Comparison of ENCODE assay signal across 23 cellular contexts in genomic region chr10:35415505-35415904, GRCh38.
A peak's percentile ranks its signal among the peaks of the same experiment; 100 is the strongest.
DNase-seq lines count a peak whose midpoint lies in the region; ATAC-seq and TF ChIP-seq lines count a peak whose summit lies in the region.
"Had no signal": no experiment of that assay in that cellular context is flagged by ENCODE, and none has a peak within 500 bp of the region (broad histone marks: within the 10 kb centered on the region; RNA-seq: fewer than 3 reads in every experiment).

No MANE protein-coding gene starts in this region.

- no peaks in the 10 kb centered on the region for H3K27me3 Mint-ChIP-seq in MCF 10A (ENCODE audit: insufficient read depth, unreplicated experiment)
- no peaks in the 10 kb centered on the region for H3K27me3 Mint-ChIP-seq in memory B cell
- no peaks in the 10 kb centered on the region for H3K27me3 Mint-ChIP-seq in stimulated activated memory B cell treated with anti-CD40 and anti-IgM and Interleukin-4, amounts not matched to agents 10 μg/mL and 1 μg/mL and 100 μg/mL, for 72 hours
- H3K27me3 Mint-ChIP-seq in activated CD4-positive, alpha-beta T cell treated with anti-CD3 and anti-CD28 coated beads, Interleukin-2, amount 10 ng/mL, durations not matched to agents 24 days and 14 days, result no peaks in the 10 kb centered on the region
- H3K27me3 Mint-ChIP-seq: activated CD4-positive, alpha-beta memory T cell treated with anti-CD3 and anti-CD28 coated beads, Interleukin-2, amount 10 ng/mL, durations not matched to agents 7 days and 5 days had no signal

- H3K27ac ChIP-seq in mammary epithelial cell (ENCODE audit: insufficient read depth, low read depth, low read length) (no peak overlapping the region), angular gyrus (ENCODE audit: low read depth, low read length) (peak overlapping the region; percentile 58)
- H3K27ac ChIP-seq: BLaER1 treated with 17β-estradiol and CSF1 and Interleukin-3, amounts not matched to agents 10 nM and 100 nM; GM23248; left lung; SK-N-MC had no signal

- no peaks in the 10 kb centered on the region for H4K20me1 ChIP-seq in mammary epithelial cell (ENCODE audit: insufficient read depth, low read length)

- ATAC-seq in memory B cell (ENCODE audit: low read depth), result no peak
- no peak for ATAC-seq in stimulated activated memory B cell treated with anti-CD40 and anti-IgM and Interleukin-4, amounts not matched to agents 10 μg/mL and 1 μg/mL and 100 μg/mL, for 72 hours
- ATAC-seq: GM12878, K562, left lung, sciatic nerve had no signal

- no peaks in the 10 kb centered on the region for H3K27me3 ChIP-seq in mammary epithelial cell (ENCODE audit: insufficient read depth, low read length)
- H3K27me3 ChIP-seq: BLaER1 treated with 17β-estradiol and CSF1 and Interleukin-3, amounts not matched to agents 10 nM and 100 nM; left lung had no signal

- no peak for DNase-seq in MCF 10A (ENCODE audit: unreplicated experiment)
- DNase-seq in mammary epithelial cell, result no peak
- no peak for DNase-seq in memory B cell (ENCODE audit: low spot score in 2 of 2)
- no peak for DNase-seq in activated CD4-positive, alpha-beta T cell treated with anti-CD3 and anti-CD28 coated beads, Interleukin-2, amount 10 ng/mL, durations not matched to agents 24 days and 14 days
- no peak for DNase-seq in KBM-7
- DNase-seq in HuH-7.5 (ENCODE audit: low spot score), result no peak
- DNase-seq: ACHN; activated CD4-positive, alpha-beta memory T cell treated with anti-CD3 and anti-CD28 coated beads, Interleukin-2, amount 10 ng/mL, durations not matched to agents 7 days and 5 days; activated CD4-positive, CD25-positive, alpha-beta regulatory T cell; activated naive CD4-positive, alpha-beta T cell treated with Interleukin-2 at 50 U/mL for 16 hours; activated T-cell treated with anti-CD3 and anti-CD28 coated beads, Interleukin-2, amount 50 U/mL, for 1 hour; anterior cingulate cortex; GM23248; left lung; NCI-H1694 treated with DMSO at 0.1 percent for 48 hours; NCI-H345 had no signal

- BruUV-seq in MCF 10A (replicated peaks; lab: Mats Ljungman, UMichigan), result no TSS peak
- no TSS peak for BruUV-seq in mammary epithelial cell (replicated peaks; lab: Mats Ljungman, UMichigan)

- H3K4me1 Mint-ChIP-seq in MCF 10A (ENCODE audit: insufficient read depth, unreplicated experiment) (peaks cover 31% of the 10 kb centered on the region), memory B cell (peaks cover 44% of the 10 kb centered on the region)
- H3K4me1 Mint-ChIP-seq in stimulated activated memory B cell treated with anti-CD40 and anti-IgM and Interleukin-4, amounts not matched to agents 10 μg/mL and 1 μg/mL and 100 μg/mL, for 72 hours, result peaks cover 38% of the 10 kb centered on the region
- peaks cover 43% of the 10 kb centered on the region for H3K4me1 Mint-ChIP-seq in activated CD4-positive, alpha-beta T cell treated with anti-CD3 and anti-CD28 coated beads, Interleukin-2, amount 10 ng/mL, durations not matched to agents 24 days and 14 days
- H3K4me1 Mint-ChIP-seq: activated CD4-positive, alpha-beta memory T cell treated with anti-CD3 and anti-CD28 coated beads, Interleukin-2, amount 10 ng/mL, durations not matched to agents 7 days and 5 days had no signal

- intact Hi-C loops in MCF 10A (cut with micrococcal nuclease), result no loop called here
- intact Hi-C loops in mammary epithelial cell (cut with micrococcal nuclease), result no loop called here
- intact Hi-C loops in activated CD4-positive, alpha-beta T cell treated with anti-CD3 and anti-CD28 coated beads, Interleukin-2, amount 10 ng/mL, durations not matched to agents 24 days and 14 days (cut with micrococcal nuclease), result no loop called here

- peaks cover 41% of the 10 kb centered on the region for H3K4me1 ChIP-seq in mammary epithelial cell (ENCODE audit: insufficient read depth, low read length)

- no peaks in the 10 kb centered on the region for H3K9me3 ChIP-seq in mammary epithelial cell (replicated peaks; ENCODE audit: insufficient read depth, low read length)
- H3K9me3 ChIP-seq: BLaER1 treated with 17β-estradiol and CSF1 and Interleukin-3, amounts not matched to agents 10 nM and 100 nM; left lung had no signal

- TF ChIP-seq CTCF in MCF 10A (IDR thresholded peaks at IDR 0.05; ENCODE audit: unreplicated experiment) (no peak), mammary epithelial cell (conservative IDR thresholded peaks at IDR 0.05 in 1 of 2, IDR thresholded peaks at IDR 0.05 in 1 of 2; ENCODE audit: extremely low read depth in 1 of 2, insufficient read depth in 1 of 2, low read depth in 1 of 2, low read length in 2 of 2) (no peak)

- WGBS in mammary epithelial cell (ENCODE audit: low coverage, missing lambda C conversion rate), result 81% methylated on average over 5 of the region's 5 CpGs

- H3K4me2 ChIP-seq in mammary epithelial cell (ENCODE audit: insufficient read depth, low read depth, low read length), result no peak overlapping the region

- H3K4me3 Mint-ChIP-seq in MCF 10A (ENCODE audit: unreplicated experiment) (no peak overlapping the region), memory B cell (no peak overlapping the region)
- no peak overlapping the region for H3K4me3 Mint-ChIP-seq in stimulated activated memory B cell treated with anti-CD40 and anti-IgM and Interleukin-4, amounts not matched to agents 10 μg/mL and 1 μg/mL and 100 μg/mL, for 72 hours
- no peak overlapping the region for H3K4me3 Mint-ChIP-seq in activated CD4-positive, alpha-beta T cell treated with anti-CD3 and anti-CD28 coated beads, Interleukin-2, amount 10 ng/mL, durations not matched to agents 24 days and 14 days
- H3K4me3 Mint-ChIP-seq: activated CD4-positive, alpha-beta memory T cell treated with anti-CD3 and anti-CD28 coated beads, Interleukin-2, amount 10 ng/mL, durations not matched to agents 7 days and 5 days had no signal

- no peaks in the 10 kb centered on the region for H3K36me3 ChIP-seq in mammary epithelial cell (ENCODE audit: insufficient read depth, low read length)
- H3K36me3 ChIP-seq: left lung had no signal

- H3K36me3 Mint-ChIP-seq in MCF 10A (ENCODE audit: insufficient read depth, unreplicated experiment) (no peaks in the 10 kb centered on the region), memory B cell (no peaks in the 10 kb centered on the region)
- H3K36me3 Mint-ChIP-seq in stimulated activated memory B cell treated with anti-CD40 and anti-IgM and Interleukin-4, amounts not matched to agents 10 μg/mL and 1 μg/mL and 100 μg/mL, for 72 hours, result no peaks in the 10 kb centered on the region
- H3K36me3 Mint-ChIP-seq in activated CD4-positive, alpha-beta T cell treated with anti-CD3 and anti-CD28 coated beads, Interleukin-2, amount 10 ng/mL, durations not matched to agents 24 days and 14 days (ENCODE audit: low read depth), result no peaks in the 10 kb centered on the region

- CTCF ChIA-PET in MCF 10A (lab: Yijun Ruan, JAX) (interaction anchor here (0.7 kb wide), 1 partner anchor 31 kb away, joined by 4 read pairs; no protein-coding TSS in a partner anchor), mammary epithelial cell (lab: Charles Lee; ENCODE audit: low non-redundant PET) (no interaction called here)

- no peak overlapping the region for H2AFZ ChIP-seq in mammary epithelial cell (ENCODE audit: low read depth, low read length)
- H2AFZ ChIP-seq: GM23248 had no signal

- peaks cover 96% of the 10 kb centered on the region for H3K79me2 ChIP-seq in mammary epithelial cell (ENCODE audit: insufficient read depth, low read length)

- no peak overlapping the region for H3K4me3 ChIP-seq in mammary epithelial cell (replicated peaks in 1 of 3; ENCODE audit: insufficient read depth in 1 of 3, low read depth in 2 of 3, low read length in 3 of 3)
- H3K4me3 ChIP-seq: BLaER1 treated with 17β-estradiol and CSF1 and Interleukin-3, amounts not matched to agents 10 nM and 100 nM; GM12878; GM23248; K562; left lung; SK-N-MC had no signal

- dilution Hi-C loops in mammary epithelial cell (cut with HindIII; ENCODE audit: low sequenced_read_pairs), result no loop called here

- H3K9me3 Mint-ChIP-seq in MCF 10A (ENCODE audit: unreplicated experiment) (no peaks in the 10 kb centered on the region), memory B cell (no peaks in the 10 kb centered on the region)
- no peaks in the 10 kb centered on the region for H3K9me3 Mint-ChIP-seq in stimulated activated memory B cell treated with anti-CD40 and anti-IgM and Interleukin-4, amounts not matched to agents 10 μg/mL and 1 μg/mL and 100 μg/mL, for 72 hours
- no peaks in the 10 kb centered on the region for H3K9me3 Mint-ChIP-seq in activated CD4-positive, alpha-beta T cell treated with anti-CD3 and anti-CD28 coated beads, Interleukin-2, amount 10 ng/mL, durations not matched to agents 24 days and 14 days
- H3K9me3 Mint-ChIP-seq: activated CD4-positive, alpha-beta memory T cell treated with anti-CD3 and anti-CD28 coated beads, Interleukin-2, amount 10 ng/mL, durations not matched to agents 7 days and 5 days had no signal

- POLR2A ChIA-PET in MCF 10A (lab: Yijun Ruan, JAX), result no interaction called here

- no peak overlapping the region for H3K9ac ChIP-seq in mammary epithelial cell (ENCODE audit: insufficient read depth, low read length)
- H3K9ac ChIP-seq: GM23248 had no signal

- peak overlapping the region; percentile 17 for H3K27ac Mint-ChIP-seq in MCF 10A (ENCODE audit: low read depth, unreplicated experiment)
- peak overlapping the region; percentile 84 for H3K27ac Mint-ChIP-seq in memory B cell
- peak overlapping the region; percentile 18 for H3K27ac Mint-ChIP-seq in stimulated activated memory B cell treated with anti-CD40 and anti-IgM and Interleukin-4, amounts not matched to agents 10 μg/mL and 1 μg/mL and 100 μg/mL, for 72 hours
- no peak overlapping the region for H3K27ac Mint-ChIP-seq in activated CD4-positive, alpha-beta T cell treated with anti-CD3 and anti-CD28 coated beads, Interleukin-2, amount 10 ng/mL, durations not matched to agents 24 days and 14 days
- H3K27ac Mint-ChIP-seq: activated CD4-positive, alpha-beta memory T cell treated with anti-CD3 and anti-CD28 coated beads, Interleukin-2, amount 10 ng/mL, durations not matched to agents 7 days and 5 days had no signal

- in situ Hi-C loops in mammary epithelial cell (cut with MboI; ENCODE audit: low sequenced_read_pairs in 2 of 2), result no loop called here
- in situ Hi-C loops in KBM-7 (cut with MboI; ENCODE audit: low pct_unique_long_range_greater_than_20kb, low sequenced_read_pairs), result no loop called here
